21 cellular contexts compared by ENCODE assay signal in the genomic region with DNA sequence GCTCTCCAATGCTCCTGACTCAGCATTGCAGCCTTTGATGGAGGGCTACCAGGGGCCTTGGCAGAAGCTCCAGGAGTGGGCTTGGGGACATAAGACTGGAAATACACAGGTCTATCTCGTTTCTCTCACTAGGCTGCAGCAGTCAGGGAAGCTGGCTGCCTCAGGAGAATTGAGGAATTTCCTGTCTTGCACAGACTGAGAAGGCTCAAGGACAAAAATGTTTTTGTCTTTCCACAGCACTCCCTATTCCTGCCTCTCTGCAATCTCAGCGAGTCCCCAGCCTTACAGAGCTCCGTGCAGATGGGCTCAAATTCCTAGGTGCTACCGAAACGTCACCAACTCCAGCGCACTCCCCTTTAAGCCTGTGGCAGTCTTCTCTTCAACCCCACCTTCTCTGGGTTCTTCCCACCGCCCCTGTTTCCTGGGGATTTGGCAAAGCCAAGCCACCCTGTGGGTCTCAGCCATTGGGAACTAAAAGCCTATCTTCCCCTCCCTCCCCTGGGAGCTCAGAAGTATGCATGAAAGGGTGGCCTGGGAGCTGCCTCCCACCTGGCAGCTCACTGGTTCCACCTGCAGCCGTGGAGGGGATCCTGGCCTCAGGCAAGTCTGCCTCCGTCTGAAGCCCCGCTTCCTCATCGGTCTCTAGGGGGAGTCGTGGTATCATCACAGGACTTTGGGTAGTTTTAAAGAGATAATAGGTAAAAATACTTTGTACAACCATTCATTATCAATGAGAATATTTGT.
DNase-seq lines count a peak whose midpoint lies in the region; ATAC-seq and TF ChIP-seq lines count a peak whose summit lies in the region.
"Had no signal": no experiment of that assay in that cellular context is flagged by ENCODE, and none has a peak within 500 bp of the region (broad histone marks: within the 10 kb centered on the region; RNA-seq: fewer than 3 reads in every experiment).

No MANE protein-coding gene starts in this region.

- no peak for DNase-seq in heart right ventricle
- no peak for DNase-seq in cardiac septum (ENCODE audit: low spot score)
- peak; percentile 36 for DNase-seq in adipocyte (ENCODE audit: low read depth)
- no peak for DNase-seq in aorta
- DNase-seq in effector CD4-positive, alpha-beta T cell, result no peak
- DNase-seq: ACHN; activated CD4-positive, alpha-beta memory T cell treated with anti-CD3 and anti-CD28 coated beads for 36 hours; activated T-cell treated with anti-CD3 and anti-CD28 coated beads, Interleukin-2, amount 50 U/mL, for 4 hours; amygdala; COR-L47; cortex of kidney; erythroblast; mucosa of descending colon; NCI-H1092; ovary; stimulated activated naive CD8-positive, alpha-beta T cell treated with anti-CD3 and anti-CD28 coated beads, Interleukin-15, Interleukin-2, amounts not matched to agents 100 U/mL and 50 U/mL, for 24 hours had no signal

- H3K9ac ChIP-seq in adipocyte (ENCODE audit: low read length), result peak overlapping the region; percentile 29
- H3K9ac ChIP-seq in iPS-20b (ENCODE audit: low read depth, low read length), result no peak overlapping the region

- H3K27me3 ChIP-seq in heart right ventricle (no peaks in the 10 kb centered on the region), adipocyte (replicated peaks; ENCODE audit: control insufficient read depth, insufficient read depth, low read length) (peaks cover 36% of the 10 kb centered on the region), iPS-20b (ENCODE audit: insufficient read depth, low read length) (no peaks in the 10 kb centered on the region), aorta (ENCODE audit: control insufficient read depth in 1 of 2, insufficient read depth in 2 of 2, low read length in 1 of 2) (no peaks in the 10 kb centered on the region)
- H3K27me3 ChIP-seq: ovary, vagina had no signal

- H3K27ac ChIP-seq in heart right ventricle (peak overlapping the region in 3 of 10 donors; percentile 22 to 44 (median 44)), iPS-20b (ENCODE audit: low read length) (no peak overlapping the region), aorta (ENCODE audit: low read depth in 1 of 2, low read length in 2 of 2) (no peak overlapping the region)
- H3K27ac ChIP-seq: vagina had no signal

- ATAC-seq in heart right ventricle (peak in 6 of 8 donors; percentile 57 to 79 (median 62)), aorta (ENCODE audit: low FRiP score) (peak; percentile 40), GM18870 (IDR thresholded peaks at IDR 0.05; ENCODE audit: unreplicated experiment) (no peak), GM18861 (IDR thresholded peaks at IDR 0.05; ENCODE audit: unreplicated experiment) (no peak)
- ATAC-seq: activated T-cell treated with anti-CD3 and anti-CD28 coated beads, Interleukin-2, amount 50 U/mL, for 4 hours; mucosa of descending colon; SK-N-SH treated with all-trans-retinoic acid at 6 μM for 48 hours; stimulated activated naive CD8-positive, alpha-beta T cell treated with anti-CD3 and anti-CD28 coated beads, Interleukin-15, Interleukin-2, amounts not matched to agents 100 U/mL and 50 U/mL, for 24 hours had no signal

- intact Hi-C loops in heart right ventricle (cut with DNase I), result no loop called here
- intact Hi-C loops in cardiac septum (cut with DNase I), result no loop called here
- intact Hi-C loops in aorta (cut with DNase I), result no loop called here

- H3K36me3 ChIP-seq in heart right ventricle (no peaks in the 10 kb centered on the region), adipocyte (ENCODE audit: control insufficient read depth, insufficient read depth, low read length, severe bottlenecking) (no peaks in the 10 kb centered on the region), iPS-20b (ENCODE audit: insufficient read depth, low read depth, low read length) (no peaks in the 10 kb centered on the region), aorta (ENCODE audit: control insufficient read depth in 1 of 2, insufficient read depth in 2 of 2, low read length in 1 of 2) (no peaks in the 10 kb centered on the region)
- H3K36me3 ChIP-seq: ovary, vagina had no signal

- WGBS in heart right ventricle, 2 donors, result 24 to 25% methylated on average over 12 of the region's 12 CpGs
- WGBS in aorta, 2 donors, result 36 to 38% methylated on average over 12 of the region's 12 CpGs

- H3K4me1 ChIP-seq in heart right ventricle (peaks cover 0 to 18% (median 7%) of the 10 kb centered on the region in 9 donors), adipocyte (ENCODE audit: control insufficient read depth, insufficient read depth, low read length) (peaks cover 15% of the 10 kb centered on the region), iPS-20b (ENCODE audit: insufficient read depth, low read length) (no peaks in the 10 kb centered on the region), aorta (ENCODE audit: control insufficient read depth in 1 of 2, insufficient read depth in 2 of 2, low read length in 2 of 2) (peaks cover 0 to 3% of the 10 kb centered on the region in 2 donors)
- H3K4me1 ChIP-seq: vagina had no signal

- peak in 1 of 9 donors; percentile 5 for TF ChIP-seq CTCF in heart right ventricle (IDR thresholded peaks at IDR 0.05)

- H3K4me3 ChIP-seq in heart right ventricle (peak overlapping the region in 2 of 10 donors; percentile 12 to 18), adipocyte (ENCODE audit: low read length) (peak overlapping the region; percentile 53), iPS-20b (ENCODE audit: low read length) (peak overlapping the region; percentile 31; the same call in 1 of the 2 replicates), aorta (ENCODE audit: low read length in 2 of 2) (no peak overlapping the region)
- H3K4me3 ChIP-seq: mucosa of descending colon, ovary, vagina had no signal

- H3K9me3 ChIP-seq in heart right ventricle (no peaks in the 10 kb centered on the region), adipocyte (ENCODE audit: control insufficient read depth, low read length) (no peaks in the 10 kb centered on the region), iPS-20b (ENCODE audit: insufficient read depth, low read depth, low read length) (no peaks in the 10 kb centered on the region), aorta (ENCODE audit: control insufficient read depth, low read length) (no peaks in the 10 kb centered on the region)
- H3K9me3 ChIP-seq: mucosa of descending colon, ovary, vagina had no signal

Comparison
In these comparisons a context has a peak if more than half of its experiments do, and no peak if none do; other contexts are left out.
1. ATAC-seq: peak in heart right ventricle (6 of 8) and aorta (single experiment); none in GM18870 (single experiment) and GM18861 (single experiment).
2. H3K4me3 ChIP-seq: peak in adipocyte (single experiment) and iPS-20b (single experiment); none in aorta (0 of 2).